Comparison of ENCODE assay signal across 10 cellular contexts in genomic region chr1:30418426-30419245, GRCh38.
"Had no signal": no experiment of that assay in that cellular context is flagged by ENCODE, and none has a peak within 500 bp of the region (broad histone marks: within the 10 kb centered on the region; RNA-seq: fewer than 3 reads in every experiment).

No MANE protein-coding gene starts in this region.

- H3K4me1 Mint-ChIP-seq: activated T-helper 17 cell treated with anti-CD3 and anti-CD28 coated beads, Interleukin-2, amount 50 U/mL, for 72 hours had no signal

- ATAC-seq: activated T-helper 17 cell treated with anti-CD3 and anti-CD28 coated beads, Interleukin-2, amount 50 U/mL, for 72 hours; left cardiac atrium; natural killer cell treated with Interleukin-12 subunit alpha and Interleukin-12 subunit beta and Interleukin-15 and Interleukin-18, amount 100 ng/mL, for 72 hours had no signal

- H3K27ac Mint-ChIP-seq: activated T-helper 17 cell treated with anti-CD3 and anti-CD28 coated beads, Interleukin-2, amount 50 U/mL, for 72 hours; natural killer cell treated with Interleukin-12 subunit alpha and Interleukin-12 subunit beta and Interleukin-15 and Interleukin-18, amount 100 ng/mL, for 72 hours; stimulated activated naive CD8-positive, alpha-beta T cell treated with anti-CD3 and anti-CD28 coated beads, Interleukin-15, Interleukin-2, amounts not matched to agents 100 ng/mL and 50 ng/mL, for 24 hours had no signal

- H3K9me3 Mint-ChIP-seq: activated T-helper 17 cell treated with anti-CD3 and anti-CD28 coated beads, Interleukin-2, amount 50 U/mL, for 72 hours; brain; natural killer cell treated with Interleukin-12 subunit alpha and Interleukin-12 subunit beta and Interleukin-15 and Interleukin-18, amount 100 ng/mL, for 72 hours had no signal

- DNase-seq: activated naive CD4-positive, alpha-beta T cell treated with anti-CD3 and anti-CD28 coated beads, Interleukin-2, amount 50 U/mL, for 16 hours; hippocampal formation; left cardiac atrium; stimulated activated CD4-positive, alpha-beta T cell treated with anti-CD3 and anti-CD28 coated beads, Interleukin-4, amount 100 ng/mL, for 1 hour had no signal

- H3K9me3 ChIP-seq: thoracic aorta, uterus had no signal

- H3K36me3 ChIP-seq: thoracic aorta, uterus had no signal

- H3K4me1 ChIP-seq: uterus had no signal

- H3K27me3 ChIP-seq: uterus had no signal

- H3K27ac ChIP-seq: thoracic aorta had no signal

- H3K4me3 Mint-ChIP-seq: activated T-helper 17 cell treated with anti-CD3 and anti-CD28 coated beads, Interleukin-2, amount 50 U/mL, for 72 hours; brain; natural killer cell treated with Interleukin-12 subunit alpha and Interleukin-12 subunit beta and Interleukin-15 and Interleukin-18, amount 100 ng/mL, for 72 hours; stimulated activated naive CD8-positive, alpha-beta T cell treated with anti-CD3 and anti-CD28 coated beads, Interleukin-15, Interleukin-2, amounts not matched to agents 100 ng/mL and 50 ng/mL, for 24 hours had no signal

- H3K4me3 ChIP-seq: thoracic aorta, uterus had no signal

- H3K36me3 Mint-ChIP-seq: brain; natural killer cell treated with Interleukin-12 subunit alpha and Interleukin-12 subunit beta and Interleukin-15 and Interleukin-18, amount 100 ng/mL, for 72 hours had no signal
